ENCODE assay signal across 17 cellular contexts in genomic region chr20:42754713-42755112, GRCh38.
"Had no signal": no experiment of that assay in that cellular context is flagged by ENCODE, and none has a peak within 500 bp of the region (broad histone marks: within the 10 kb centered on the region; RNA-seq: fewer than 3 reads in every experiment).

No MANE protein-coding gene starts in this region.

- H3K4me2 ChIP-seq: SK-N-SH had no signal

- H3K27me3 ChIP-seq: body of pancreas had no signal

- H3K4me3 ChIP-seq: body of pancreas, thoracic aorta had no signal

- H3K27ac ChIP-seq: body of pancreas, thoracic aorta had no signal

- H3K9ac ChIP-seq: SK-N-SH had no signal

- FAIRE-seq: endometrium had no signal

- ATAC-seq: activated CD8-positive, alpha-beta memory T cell treated with anti-CD3 and anti-CD28 coated beads, Interleukin-2, amount 10 ng/mL, durations not matched to agents 7 days and 5 days; body of pancreas; naive thymus-derived CD4-positive, alpha-beta T cell; stimulated activated memory B cell treated with anti-CD40 and anti-IgM and Interleukin-4, amounts not matched to agents 10 μg/mL and 1 μg/mL and 100 μg/mL, for 72 hours had no signal

- H3K9me3 ChIP-seq: body of pancreas, SK-N-SH, thoracic aorta had no signal

- H3K36me3 ChIP-seq: thoracic aorta had no signal

- DNase-seq: activated CD4-positive, alpha-beta memory T cell treated with anti-CD3 and anti-CD28 coated beads for 36 hours; activated CD4-positive, alpha-beta T cell treated with anti-CD3 and anti-CD28 coated beads for 48 hours; activated CD8-positive, alpha-beta memory T cell treated with anti-CD3 and anti-CD28 coated beads, Interleukin-2, amount 10 ng/mL, durations not matched to agents 7 days and 5 days; activated effector memory CD4-positive, alpha-beta T cell treated with anti-CD3 and anti-CD28 coated beads, Interleukin-2, amount 50 U/mL, for 16 hours; activated naive CD4-positive, alpha-beta T cell treated with anti-CD3 and anti-CD28 coated beads, Interleukin-2, amount 10 ng/mL, durations not matched to agents 7 days and 5 days; activated T-cell treated with anti-CD3 and anti-CD28 coated beads for 4 hours; body of pancreas; caudate nucleus; effector CD4-positive, alpha-beta T cell; foreskin fibroblast; immature natural killer cell; naive thymus-derived CD4-positive, alpha-beta T cell; SK-N-SH; stimulated activated CD4-positive, alpha-beta T cell treated with anti-CD3 and anti-CD28 coated beads, Interleukin-1b, Interleukin-23, amount 100 ng/mL, for 48 hours had no signal

- H3K4me1 ChIP-seq: body of pancreas had no signal
